ENCODE assay signal across 1 cellular context in genomic region chr16:72878301-72879269, GRCh38.
A peak's percentile ranks its signal among the peaks of the same experiment; 100 is the strongest.
TF ChIP-seq lines count a peak whose summit lies in the region.

No MANE protein-coding gene starts in this region.

TF ChIP-seq in HepG2, 621 proteins besides CTCF, POLR2A, EP300 and RAD21 (continued from another document and continues in another):
- TF ChIP-seq ZNF513 (CRISPR knock-in tag; conservative IDR thresholded peaks at IDR 0.05) (no peak), SP5 (CRISPR knock-in tag; IDR thresholded peaks at IDR 0.05; ENCODE audit: borderline replicate concordance, low read depth) (peak; percentile 69; the same call in 1 of the 2 replicates), REXO4 (CRISPR knock-in tag; IDR thresholded peaks at IDR 0.05; ENCODE audit: borderline replicate concordance) (no peak), SP4 (CRISPR knock-in tag; IDR thresholded peaks at IDR 0.05) (no peak), ZNF605 (CRISPR knock-in tag; IDR thresholded peaks at IDR 0.05) (no peak), PRDM4 (CRISPR knock-in tag; IDR thresholded peaks at IDR 0.05; ENCODE audit: borderline replicate concordance) (no peak), HOXA7 (CRISPR knock-in tag; IDR thresholded peaks at IDR 0.05) (no peak), NFATC3 (CRISPR knock-in tag; IDR thresholded peaks at IDR 0.05) (no peak), SALL1 (CRISPR knock-in tag; IDR thresholded peaks at IDR 0.05) (peak; percentile 52; the same call in 1 of the 2 replicates), ZNF468 (CRISPR knock-in tag; IDR thresholded peaks at IDR 0.05) (no peak), ZMYM3 (CRISPR knock-in tag; IDR thresholded peaks at IDR 0.05) (no peak), NCOA1 (CRISPR knock-in tag; IDR thresholded peaks at IDR 0.05) (peak; percentile 80; the same call in 1 of the 2 replicates), ELF1 (CRISPR knock-in tag; IDR thresholded peaks at IDR 0.05) (no peak), HMGXB4 (CRISPR knock-in tag; IDR thresholded peaks at IDR 0.05; ENCODE audit: borderline replicate concordance in 1 of 2, low read depth in 1 of 2) (peak in 1 of 2 experiments; percentile 20; a peak in 1 of 4 replicates), IKZF4 (CRISPR knock-in tag; IDR thresholded peaks at IDR 0.05; ENCODE audit: borderline replicate concordance, low read depth, not compliant biosample characterization) (no peak), ZFX (CRISPR knock-in tag; IDR thresholded peaks at IDR 0.05; ENCODE audit: low read depth) (peak; percentile 77), KLF15 (CRISPR knock-in tag; IDR thresholded peaks at IDR 0.05; ENCODE audit: borderline replicate concordance) (no peak), ZSCAN20 (CRISPR knock-in tag; IDR thresholded peaks at IDR 0.05; ENCODE audit: borderline replicate concordance) (no peak), FOXJ3 (CRISPR knock-in tag; IDR thresholded peaks at IDR 0.05; ENCODE audit: borderline replicate concordance) (no peak; the same call in 1 of the 2 replicates), IRF9 (CRISPR knock-in tag; IDR thresholded peaks at IDR 0.05; ENCODE audit: borderline replicate concordance) (no peak), ETV6 (CRISPR knock-in tag; conservative IDR thresholded peaks at IDR 0.05) (0 out of 2 replicates have a peak, but pooled peaks have one; percentile 44), NFE2L2 (IDR thresholded peaks at IDR 0.05; ENCODE audit: low read length) (no peak), NONO (IDR thresholded peaks at IDR 0.05) (no peak), NONO (CRISPR knock-in tag; conservative IDR thresholded peaks at IDR 0.05) (no peak; the same call in 1 of the 2 replicates), ZBTB3 (CRISPR knock-in tag; IDR thresholded peaks at IDR 0.05; ENCODE audit: borderline replicate concordance, low read depth) (0 out of 2 replicates have a peak, but pooled peaks have one; percentile 15), ZBTB38 (CRISPR knock-in tag; IDR thresholded peaks at IDR 0.05) (peak; percentile 83), PRPF4 (IDR thresholded peaks at IDR 0.05; ENCODE audit: low read depth, low read length, poor library complexity, severe bottlenecking) (no peak), MAX (IDR thresholded peaks at IDR 0.05) (peak; percentile 84), MAFK (conservative IDR thresholded peaks at IDR 0.05 in 1 of 2, IDR thresholded peaks at IDR 0.05 in 1 of 2; ENCODE audit: low read length in 2 of 2) (no peak), ZNF253 (CRISPR knock-in tag; IDR thresholded peaks at IDR 0.05; ENCODE audit: borderline replicate concordance) (no peak), CHD2 (IDR thresholded peaks at IDR 0.05; ENCODE audit: low read depth, low read length) (no peak), SOX13 (IDR thresholded peaks at IDR 0.05) (no peak), SOX13 (CRISPR knock-in tag; conservative IDR thresholded peaks at IDR 0.05 in 1 of 2, IDR thresholded peaks at IDR 0.05 in 1 of 2) (peak in 1 of 2 experiments; percentile 82; a peak in 2 of 4 replicates), SATB2 (CRISPR knock-in tag; IDR thresholded peaks at IDR 0.05) (no peak), DDIT3 (CRISPR knock-in tag; IDR thresholded peaks at IDR 0.05) (no peak), FOXP1 (IDR thresholded peaks at IDR 0.05) (no peak), FOXP1 (CRISPR knock-in tag; IDR thresholded peaks at IDR 0.05) (peak; percentile 14; the same call in 1 of the 2 replicates), IKZF1 (IDR thresholded peaks at IDR 0.05) (no peak), ZSCAN21 (CRISPR knock-in tag; IDR thresholded peaks at IDR 0.05; ENCODE audit: borderline replicate concordance) (peak; percentile 59; the same call in 1 of the 2 replicates), LRRFIP1 (CRISPR knock-in tag; conservative IDR thresholded peaks at IDR 0.05) (no peak), ATF1 (CRISPR knock-in tag; IDR thresholded peaks at IDR 0.05) (no peak), SRY (CRISPR knock-in tag; IDR thresholded peaks at IDR 0.05) (no peak), ZFP91 (CRISPR knock-in tag; IDR thresholded peaks at IDR 0.05; ENCODE audit: borderline replicate concordance) (0 out of 2 replicates have a peak, but pooled peaks have one; percentile 48), ZFP90 (CRISPR knock-in tag; IDR thresholded peaks at IDR 0.05; ENCODE audit: borderline replicate concordance) (no peak), ZNF256 (CRISPR knock-in tag; conservative IDR thresholded peaks at IDR 0.05) (no peak), CENPX (CRISPR knock-in tag; IDR thresholded peaks at IDR 0.05) (no peak), POLR2AphosphoS5 (IDR thresholded peaks at IDR 0.05; ENCODE audit: low read depth, low read length) (no peak), KDM5B (CRISPR knock-in tag; IDR thresholded peaks at IDR 0.05; ENCODE audit: borderline replicate concordance) (no peak), GPBP1L1 (CRISPR knock-in tag; IDR thresholded peaks at IDR 0.05) (no peak), ARID3A (IDR thresholded peaks at IDR 0.05; ENCODE audit: low read depth, low read length) (0 out of 2 replicates have a peak, but pooled peaks have one; percentile 49), ZNF484 (CRISPR knock-in tag; IDR thresholded peaks at IDR 0.05; ENCODE audit: borderline replicate concordance, low read depth) (no peak), ETS1 (CRISPR knock-in tag; IDR thresholded peaks at IDR 0.05) (no peak), RFX5 (IDR thresholded peaks at IDR 0.05; ENCODE audit: low read depth, low read length) (0 out of 2 replicates have a peak, but pooled peaks have one; percentile 34), HES4 (CRISPR knock-in tag; IDR thresholded peaks at IDR 0.05; ENCODE audit: borderline replicate concordance) (no peak), DPF2 (CRISPR knock-in tag; IDR thresholded peaks at IDR 0.05; ENCODE audit: borderline replicate concordance, low read depth) (peak; percentile 68; the same call in 1 of the 2 replicates)
